In genomic region chr18:65093341-65093740, GRCh38 we compare ENCODE assay signal across 14 cellular contexts.
"Had no signal": no experiment of that assay in that cellular context is flagged by ENCODE, and none has a peak within 500 bp of the region (broad histone marks: within the 10 kb centered on the region; RNA-seq: fewer than 3 reads in every experiment).

No MANE protein-coding gene starts in this region.

- H3K4me3 ChIP-seq: cardiac muscle cell, lower lobe of right lung, suprapubic skin had no signal

- DNase-seq: activated B cell treated with CpG ODN at 0.5 μM for 24 hours; activated CD4-positive, alpha-beta memory T cell treated with anti-CD3 and anti-CD28 coated beads for 36 hours; activated CD4-positive, alpha-beta T cell treated with anti-CD3 and anti-CD28 coated beads for 4 hours; activated gamma-delta T cell treated with Interleukin-2 at 50 U/mL for 16 hours; activated T-cell treated with anti-CD3 and anti-CD28 coated beads for 4 hours; effector memory CD8-positive, alpha-beta T cell; lower lobe of right lung; stimulated activated CD4-positive, alpha-beta T cell treated with anti-CD3 and anti-CD28 coated beads, Interleukin-12 subunit alpha, Interleukin-12 subunit beta, amount 100 ng/mL, for 4 hours; stimulated activated CD4-positive, alpha-beta T cell treated with anti-CD3 and anti-CD28 coated beads, Interleukin-1b, Interleukin-23, amount 100 ng/mL, for 48 hours; stimulated activated naive CD4-positive, alpha-beta T cell treated with Interleukin-2 at 50 U/mL for 16 hours; T-helper 9 cell; trophoblast cell had no signal

- H3K27ac ChIP-seq: cardiac muscle cell, lower lobe of right lung, suprapubic skin had no signal

- H3K9me3 ChIP-seq: lower lobe of right lung, suprapubic skin had no signal

- H3K4me1 ChIP-seq: lower lobe of right lung, suprapubic skin had no signal

- H3K27me3 ChIP-seq: cardiac muscle cell, suprapubic skin had no signal

- ATAC-seq: effector memory CD8-positive, alpha-beta T cell; lower lobe of right lung had no signal

- H3K36me3 ChIP-seq: cardiac muscle cell, lower lobe of right lung, suprapubic skin had no signal
